10 cellular contexts compared by ENCODE assay signal in the genomic region with DNA sequence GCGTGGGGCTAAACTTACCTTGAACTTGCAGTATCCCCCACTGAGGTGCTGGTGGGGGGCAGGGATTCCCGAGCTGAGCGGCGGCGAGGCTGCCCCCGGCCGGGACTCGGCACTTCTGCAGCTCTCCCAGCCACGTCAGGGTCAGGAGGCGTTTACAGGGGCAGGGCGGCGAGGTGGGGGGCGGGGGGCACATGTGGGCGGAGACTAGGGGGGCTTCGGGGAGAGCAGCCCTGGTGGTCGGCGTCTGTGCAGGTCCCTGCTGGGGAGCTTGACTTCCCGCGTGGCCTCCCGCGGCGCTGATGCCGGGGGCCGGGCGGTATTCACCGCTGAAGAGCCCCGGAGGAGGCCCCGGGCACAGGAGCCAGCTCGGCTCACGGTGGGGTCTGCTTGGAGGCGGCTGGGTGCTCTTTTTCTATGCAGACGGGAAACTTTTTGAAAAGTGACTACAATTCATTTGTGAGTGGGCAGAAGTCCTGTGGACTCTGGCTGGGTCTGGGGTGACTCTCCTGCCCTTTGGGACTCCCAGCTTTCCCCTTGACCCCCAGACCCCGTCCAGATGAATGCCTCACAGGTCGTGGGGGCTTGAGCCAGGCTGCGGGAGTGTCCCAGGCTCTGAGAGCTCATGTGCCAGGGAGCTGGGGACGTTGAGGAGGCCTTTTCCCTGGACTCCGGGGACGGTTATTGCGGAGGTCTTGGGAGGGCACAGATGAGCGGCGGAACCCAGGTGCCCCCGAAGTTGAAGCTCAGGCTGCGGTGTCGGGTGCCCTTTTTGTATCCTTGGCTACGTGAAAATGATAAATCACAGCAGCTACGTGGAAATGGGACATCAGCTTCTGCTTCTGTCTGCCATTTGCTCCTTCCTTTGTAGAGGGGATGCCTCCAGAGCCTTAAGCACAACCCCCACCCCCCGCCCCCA.
DNase-seq lines count a peak whose midpoint lies in the region; ATAC-seq, FAIRE-seq and TF ChIP-seq lines count a peak whose summit lies in the region.
"Had no signal": no experiment of that assay in that cellular context is flagged by ENCODE, and none has a peak within 500 bp of the region (broad histone marks: within the 10 kb centered on the region; RNA-seq: fewer than 3 reads in every experiment).

No MANE protein-coding gene starts in this region.

- TF ChIP-seq POLR2A in K562 (conservative IDR thresholded peaks at IDR 0.05) (no peak), upper lobe of left lung (IDR thresholded peaks at IDR 0.05) (no peak)

- peaks cover 3% of the 10 kb centered on the region for H3K9me1 ChIP-seq in K562 (ENCODE audit: control insufficient read depth, insufficient read depth, low read length)

- POLR2A ChIA-PET in K562 (lab: Yijun Ruan, JAX): interaction anchor here (1.0 kb wide), 1 partner anchor 18 kb away, joined by 3 read pairs; no protein-coding TSS in a partner anchor

- peak overlapping the region; percentile 38 for H3K4me3 Mint-ChIP-seq in activated naive CD8-positive, alpha-beta T cell
- H3K4me3 Mint-ChIP-seq in activated naive CD8-positive, alpha-beta T cell treated with anti-CD3 and anti-CD28 coated beads for 36 hours: no peak overlapping the region
- peak overlapping the region; percentile 60 for H3K4me3 Mint-ChIP-seq in mesothelial cell of epicardium

- TF ChIP-seq CTCF in K562 (IDR thresholded peaks at IDR 0.05 in 2 of 3, conservative IDR thresholded peaks at IDR 0.05 in 1 of 3; ENCODE audit: insufficient read depth in 2 of 3, low read depth in 1 of 3, low read length in 3 of 3) (no peak), mesothelial cell of epicardium (IDR thresholded peaks at IDR 0.05; ENCODE audit: unreplicated experiment) (no peak), upper lobe of left lung (IDR thresholded peaks at IDR 0.05) (no peak), GM13976 (IDR thresholded peaks at IDR 0.05; ENCODE audit: borderline replicate concordance, control extremely low read depth, extremely low read depth, insufficient read depth, missing control alignments) (no peak)

- H4K20me1 ChIP-seq in K562 (replicated peaks; ENCODE audit: control insufficient read depth, insufficient read depth, low read length): peaks cover 17% of the 10 kb centered on the region; the same call in 1 of the 2 replicates

- CTCF ChIA-PET in K562 (lab: Yijun Ruan, JAX; ENCODE audit: low intra/inter-chr PET ratio): interaction anchor here (0.7 kb wide), 1 partner anchor 23 kb away, joined by 4 read pairs; no protein-coding TSS in a partner anchor

- no TSS peak for BruUV-seq in K562 (replicated peaks; lab: Mats Ljungman, UMichigan)

- H3K27ac Mint-ChIP-seq in activated naive CD8-positive, alpha-beta T cell: no peak overlapping the region
- H3K27ac Mint-ChIP-seq in activated naive CD8-positive, alpha-beta T cell treated with anti-CD3 and anti-CD28 coated beads for 36 hours: no peak overlapping the region
- H3K27ac Mint-ChIP-seq in mesothelial cell of epicardium: no peak overlapping the region

- H3K36me3 ChIP-seq in K562 (ENCODE audit: control insufficient read depth, insufficient read depth, low read length) (no peaks in the 10 kb centered on the region), upper lobe of left lung (no peaks in the 10 kb centered on the region)

- DNase-seq in activated naive CD8-positive, alpha-beta T cell treated with anti-CD3 and anti-CD28 coated beads for 36 hours: no peak
- DNase-seq in K562 (ENCODE audit: extremely low read depth in 1 of 4, low spot score in 3 of 4): no peak
- no peak for DNase-seq in mesothelial cell of epicardium (ENCODE audit: low spot score in 2 of 2, unreplicated experiment in 2 of 2)
- peak in 1 of 2 donors; percentile 69 for DNase-seq in upper lobe of left lung
- DNase-seq in GM19238 (ENCODE audit: insufficient read length, low spot score): no peak
- no peak for DNase-seq in GM13976 (ENCODE audit: low spot score)
- no peak for DNase-seq in Ammon's horn (ENCODE audit: low spot score)
- DNase-seq: Kasumi-1 had no signal

- intact Hi-C loops in K562 (cut with micrococcal nuclease): no loop called here

- ATAC-seq in K562 (no peak), upper lobe of left lung (ENCODE audit: low FRiP score in 2 of 2) (no peak)

- H2AFZ ChIP-seq in K562 (ENCODE audit: low read depth, low read length): no peak overlapping the region

- H3K4me3 ChIP-seq in K562 (no peak overlapping the region), upper lobe of left lung (peak overlapping the region in 3 of 4 donors; percentile 18 to 34 (median 27))

- H3K9ac ChIP-seq in K562 (ENCODE audit: insufficient read depth in 1 of 2, low read depth in 2 of 2, low read length in 2 of 2): peak overlapping the region in 1 of 2 experiments; percentile 26; a peak in 1 of 4 replicates

- H3K4me1 Mint-ChIP-seq in activated naive CD8-positive, alpha-beta T cell (ENCODE audit: low read depth): peaks cover 6% of the 10 kb centered on the region
- peaks cover 4% of the 10 kb centered on the region for H3K4me1 Mint-ChIP-seq in activated naive CD8-positive, alpha-beta T cell treated with anti-CD3 and anti-CD28 coated beads for 36 hours
- peaks cover 33% of the 10 kb centered on the region for H3K4me1 Mint-ChIP-seq in mesothelial cell of epicardium

- 7% methylated on average over 29 of the region's 47 CpGs for WGBS in K562 (ENCODE audit: insufficient coverage, low coverage, missing lambda C conversion rate)
- 20 to 80% methylated on average over 1 to 39 of the region's 47 CpGs for WGBS in upper lobe of left lung, 2 donors

- H3K79me2 ChIP-seq in K562 (ENCODE audit: control insufficient read depth, insufficient read depth, low read length): no peaks in the 10 kb centered on the region

- H3K4me1 ChIP-seq in K562 (replicated peaks in 1 of 2; ENCODE audit: control insufficient read depth in 2 of 2, insufficient read depth in 2 of 2, low read length in 2 of 2) (peaks cover 0 to 77% of the 10 kb centered on the region in 2 experiments; a peak in 2 of 5 replicates), upper lobe of left lung (peaks cover 15 to 19% (median 17%) of the 10 kb centered on the region in 4 donors)

- H3K27me3 Mint-ChIP-seq in activated naive CD8-positive, alpha-beta T cell: peaks cover 7% of the 10 kb centered on the region
- peaks cover 41% of the 10 kb centered on the region for H3K27me3 Mint-ChIP-seq in activated naive CD8-positive, alpha-beta T cell treated with anti-CD3 and anti-CD28 coated beads for 36 hours
- H3K27me3 Mint-ChIP-seq in mesothelial cell of epicardium (ENCODE audit: low read depth): peaks cover 29% of the 10 kb centered on the region

- TF ChIP-seq RAD21 in K562 (CRISPR knock-in tag; conservative IDR thresholded peaks at IDR 0.05 in 1 of 2, IDR thresholded peaks at IDR 0.05 in 1 of 2): no peak

- H3K27ac ChIP-seq in K562 (ENCODE audit: extremely low read depth, low read depth, low read length) (no peak overlapping the region), upper lobe of left lung (no peak overlapping the region)
- H3K27ac ChIP-seq: epithelial cell of prostate had no signal

- no peak for TF ChIP-seq EP300 in K562 (IDR thresholded peaks at IDR 0.05; ENCODE audit: low read length)
- TF ChIP-seq EP300 in upper lobe of left lung (IDR thresholded peaks at IDR 0.05): no peak

- no peaks in the 10 kb centered on the region for H3K9me3 Mint-ChIP-seq in activated naive CD8-positive, alpha-beta T cell (ENCODE audit: low read depth)
- no peaks in the 10 kb centered on the region for H3K9me3 Mint-ChIP-seq in activated naive CD8-positive, alpha-beta T cell treated with anti-CD3 and anti-CD28 coated beads for 36 hours
- H3K9me3 Mint-ChIP-seq in mesothelial cell of epicardium: no peaks in the 10 kb centered on the region

- in situ Hi-C loops in K562 (cut with MboI): no loop called here
- in situ Hi-C loops in GM13976 (cut with MboI; ENCODE audit: low sequenced_read_pairs, unreplicated experiment): no loop called here

- no peaks in the 10 kb centered on the region for H3K9me3 ChIP-seq in K562 (replicated peaks; ENCODE audit: control insufficient read depth, insufficient read depth, low read depth, low read length)
- H3K9me3 ChIP-seq in upper lobe of left lung: no peaks in the 10 kb centered on the region

- FAIRE-seq in K562 (lab: Jason Lieb, UNC): no peak

- H3K36me3 Mint-ChIP-seq in activated naive CD8-positive, alpha-beta T cell: no peaks in the 10 kb centered on the region
- H3K36me3 Mint-ChIP-seq in activated naive CD8-positive, alpha-beta T cell treated with anti-CD3 and anti-CD28 coated beads for 36 hours: no peaks in the 10 kb centered on the region
- H3K36me3 Mint-ChIP-seq in mesothelial cell of epicardium: no peaks in the 10 kb centered on the region

- H3K27me3 ChIP-seq in K562 (ENCODE audit: control insufficient read depth in 2 of 2, insufficient read depth in 2 of 2, low read length in 2 of 2) (peaks cover 54 to 58% of the 10 kb centered on the region in 2 experiments), upper lobe of left lung (peaks cover 0 to 51% (median 24%) of the 10 kb centered on the region in 4 donors)

- H3K4me2 ChIP-seq in K562 (ENCODE audit: insufficient read depth, low read length): no peak overlapping the region

TF ChIP-seq in K562, 482 proteins besides CTCF, POLR2A, EP300 and RAD21 (continues in another document):
- peak; percentile 73; the same call in 1 of the 2 replicates for TF ChIP-seq EZH2 (IDR thresholded peaks at IDR 0.05; ENCODE audit: borderline replicate concordance, low read depth, low read length)
- TF ChIP-seq SP2 (IDR thresholded peaks at IDR 0.05; ENCODE audit: extremely low read depth, low read depth, low read length, poor library complexity, severe bottlenecking): no peak
- no peak for TF ChIP-seq ZNF444 (CRISPR knock-in tag; IDR thresholded peaks at IDR 0.05)
